In the genomic region with DNA sequence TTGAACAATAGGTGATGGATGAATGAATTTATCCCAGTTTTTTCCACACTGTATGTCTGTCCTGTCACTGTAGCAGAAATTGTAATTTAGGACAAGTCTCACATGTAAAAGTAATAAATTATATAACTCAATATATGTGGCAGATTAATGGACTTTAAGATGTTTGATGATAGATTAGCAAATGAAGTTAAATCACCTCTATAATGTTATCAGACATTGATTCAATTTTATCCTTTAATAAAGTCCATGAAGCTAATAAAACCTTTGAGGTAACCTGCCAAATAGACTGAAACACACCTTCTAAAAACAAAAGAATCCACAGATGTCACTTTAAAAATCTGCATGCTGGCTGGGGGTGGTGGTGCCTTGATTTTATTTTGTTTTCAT, we compare ENCODE assay signal across 1 cellular context.
TF ChIP-seq lines count a peak whose summit lies in the region.

No MANE protein-coding gene starts in this region.

TF ChIP-seq in SK-N-SH treated with all-trans-retinoic acid at 6 μM for 48 hours, 23 proteins besides CTCF, POLR2A, EP300 and RAD21 (continued from another document):
- TF ChIP-seq BACH2 (CRISPR knock-in tag; IDR thresholded peaks at IDR 0.05; ENCODE audit: borderline replicate concordance) (no peak), ZNF70 (CRISPR knock-in tag; IDR thresholded peaks at IDR 0.05) (no peak), ZFP30 (CRISPR knock-in tag; IDR thresholded peaks at IDR 0.05) (no peak), ISL1 (CRISPR knock-in tag; IDR thresholded peaks at IDR 0.05) (peak; percentile 69), PPARA (CRISPR knock-in tag; IDR thresholded peaks at IDR 0.05; ENCODE audit: borderline replicate concordance) (no peak), GLIS3 (CRISPR knock-in tag; IDR thresholded peaks at IDR 0.05) (no peak), ZFP3 (CRISPR knock-in tag; IDR thresholded peaks at IDR 0.05) (no peak), TCF4 (CRISPR knock-in tag; IDR thresholded peaks at IDR 0.05; ENCODE audit: borderline replicate concordance) (peak; percentile 65; the same call in 1 of the 2 replicates), ZNF8 (CRISPR knock-in tag; IDR thresholded peaks at IDR 0.05) (0 out of 2 replicates have a peak, but pooled peaks have one; percentile 42), OSR1 (CRISPR knock-in tag; IDR thresholded peaks at IDR 0.05) (no peak), RARB (CRISPR knock-in tag; IDR thresholded peaks at IDR 0.05) (no peak), ZC3H10 (CRISPR knock-in tag; IDR thresholded peaks at IDR 0.05) (no peak)
